ENCODE assay signal across 19 cellular contexts in the genomic region with DNA sequence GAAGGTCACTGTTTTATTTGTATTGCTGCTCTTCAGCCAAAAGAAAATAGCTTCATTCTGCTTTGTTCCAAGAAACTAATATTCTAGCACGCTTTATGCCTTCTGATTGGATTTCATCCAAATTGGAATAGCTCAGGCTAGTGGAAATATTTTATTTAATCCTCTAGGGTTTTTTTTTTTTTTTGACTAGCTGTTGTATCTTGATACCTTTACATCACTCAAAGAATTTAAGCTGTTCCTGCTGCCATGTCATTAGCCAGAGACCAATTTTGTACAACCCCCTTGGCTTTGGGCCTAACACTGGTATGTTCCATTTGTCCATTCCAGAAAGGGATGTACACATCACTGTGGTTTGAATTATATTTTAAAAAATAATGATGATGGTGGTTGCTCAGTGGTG.
DNase-seq lines count a peak whose midpoint lies in the region; ATAC-seq and TF ChIP-seq lines count a peak whose summit lies in the region.
"Had no signal": no experiment of that assay in that cellular context is flagged by ENCODE, and none has a peak within 500 bp of the region (broad histone marks: within the 10 kb centered on the region; RNA-seq: fewer than 3 reads in every experiment).

No MANE protein-coding gene starts in this region.

- H3K9ac ChIP-seq in colonic mucosa (ENCODE audit: low read depth in 2 of 2, low read length in 2 of 2) = no peak overlapping the region

- TF ChIP-seq CTCF in osteocyte (IDR thresholded peaks at IDR 0.05) (no peak), colonic mucosa (IDR thresholded peaks at IDR 0.05) (no peak)

- no peak overlapping the region for H3K4me3 ChIP-seq in MG63
- H3K4me3 ChIP-seq in colonic mucosa = no peak overlapping the region
- H3K4me3 ChIP-seq: Peyer's patch had no signal

- H3K27ac ChIP-seq in colonic mucosa = no peak overlapping the region
- H3K27ac ChIP-seq: Peyer's patch had no signal

- peak overlapping the region; percentile 45 for H3K27ac Mint-ChIP-seq in osteocyte (ENCODE audit: unreplicated experiment)
- H3K27ac Mint-ChIP-seq: CD14-positive monocyte had no signal

- H3K9me3 Mint-ChIP-seq in osteocyte (ENCODE audit: unreplicated experiment) = no peaks in the 10 kb centered on the region
- H3K9me3 Mint-ChIP-seq: CD14-positive monocyte had no signal

- intact Hi-C loops in colonic mucosa (cut with DNase I) = no loop called here

- no peak overlapping the region for H3K4me3 Mint-ChIP-seq in osteocyte (ENCODE audit: unreplicated experiment)
- H3K4me3 Mint-ChIP-seq: CD14-positive monocyte had no signal

- no peaks in the 10 kb centered on the region for H3K9me3 ChIP-seq in MG63
- no peaks in the 10 kb centered on the region for H3K9me3 ChIP-seq in colonic mucosa
- H3K9me3 ChIP-seq: Peyer's patch had no signal

- H3K4me1 Mint-ChIP-seq in osteocyte (ENCODE audit: unreplicated experiment) = peaks cover 37% of the 10 kb centered on the region

- H3K27me3 ChIP-seq in MG63 (no peaks in the 10 kb centered on the region), colonic mucosa (no peaks in the 10 kb centered on the region)
- H3K27me3 ChIP-seq: Peyer's patch had no signal

- no peaks in the 10 kb centered on the region for H3K4me1 ChIP-seq in colonic mucosa
- H3K4me1 ChIP-seq: Peyer's patch had no signal

- H3K36me3 Mint-ChIP-seq in osteocyte (ENCODE audit: unreplicated experiment) = no peaks in the 10 kb centered on the region

- H3K27me3 Mint-ChIP-seq in osteocyte (ENCODE audit: unreplicated experiment) = no peaks in the 10 kb centered on the region

- ATAC-seq in activated CD4-positive, CD25-positive, alpha-beta regulatory T cell treated with anti-CD3 and anti-CD28 coated beads, Interleukin-2, amount 50 U/mL, for 24 hours = no peak
- ATAC-seq in GM21825 (IDR thresholded peaks at IDR 0.05; ENCODE audit: unreplicated experiment) (no peak), GM18858 (IDR thresholded peaks at IDR 0.05; ENCODE audit: unreplicated experiment) (no peak)
- ATAC-seq: HCT116 had no signal

- no peaks in the 10 kb centered on the region for H3K36me3 ChIP-seq in MG63
- H3K36me3 ChIP-seq in colonic mucosa = no peaks in the 10 kb centered on the region
- H3K36me3 ChIP-seq: Peyer's patch had no signal

- DNase-seq in AG08395 (ENCODE audit: low spot score) (peak; percentile 19), MG63 (peak; percentile 65), dedifferentiated amniotic fluid mesenchymal stem cell (ENCODE audit: extremely low spot score) (peak; percentile 80), osteocyte (ENCODE audit: extremely low spot score, unreplicated experiment) (no peak), colonic mucosa (no peak)
- DNase-seq: AML-193; GOT3; Kasumi-1; NCI-H1105; NCI-H2081; NCI-H510A; NCI-H748 treated with DMSO at 0.1 percent for 48 hours; NK-92 treated with Interleukin-12 subunit alpha and Interleukin-12 subunit beta, amount 100 ng/mL, for 24 hours; Peyer's patch had no signal

Comparison
In these comparisons a context has a peak if more than half of its experiments do, and no peak if none do; other contexts are left out.
1. DNase-seq: peak in AG08395 (single experiment), MG63 (single experiment) and dedifferentiated amniotic fluid mesenchymal stem cell (single experiment); none in osteocyte (single experiment) and colonic mucosa (single experiment).